In genomic region chr20:11676618-11677289, GRCh38 we compare ENCODE assay signal across 8 cellular contexts.
DNase-seq lines count a peak whose midpoint lies in the region; ATAC-seq and TF ChIP-seq lines count a peak whose summit lies in the region.

No MANE protein-coding gene starts in this region.

- CTCF ChIA-PET in MCF 10A (lab: Yijun Ruan, JAX) = interaction anchor here (0.6 to 3.4 kb wide), 49 partner anchors 8 to 1289 kb away, joined by 3 to 18 read pairs (median 4); no protein-coding TSS in a partner anchor

- DNase-seq in CD14-positive monocyte (ENCODE audit: low spot score) (no peak), GM13977 (ENCODE audit: low spot score) (no peak), NCI-H345 (lab: John Stamatoyannopoulos, UW) (peak; percentile 56), MCF 10A (ENCODE audit: unreplicated experiment) (peak; percentile 61), kidney glomerular epithelial cell (lab: John Stamatoyannopoulos, UW) (peak; percentile 5), tibial artery (no peak)
- no peak for DNase-seq in stimulated activated effector memory CD8-positive, alpha-beta T cell treated with anti-CD3 and anti-CD28 coated beads, Interleukin-12 subunit alpha, Interleukin-12 subunit beta, amount 100 ng/mL, for 72 hours (ENCODE audit: low spot score in 2 of 2)

- no TSS peak for BruUV-seq in MCF 10A (replicated peaks; lab: Mats Ljungman, UMichigan)

- H3K9me3 ChIP-seq in tibial artery = no peaks in the 10 kb centered on the region

- no peaks in the 10 kb centered on the region for H3K27me3 Mint-ChIP-seq in CD14-positive monocyte (ENCODE audit: low read depth in 3 of 3)
- no peaks in the 10 kb centered on the region for H3K27me3 Mint-ChIP-seq in MCF 10A (ENCODE audit: insufficient read depth, unreplicated experiment)

- no peak for ATAC-seq in stimulated activated effector memory CD8-positive, alpha-beta T cell treated with anti-CD3 and anti-CD28 coated beads, Interleukin-12 subunit alpha, Interleukin-12 subunit beta, amount 100 ng/mL, for 72 hours
- ATAC-seq in HG02852 (IDR thresholded peaks at IDR 0.05; ENCODE audit: unreplicated experiment) = no peak

- H3K4me1 Mint-ChIP-seq in CD14-positive monocyte (no peaks in the 10 kb centered on the region), MCF 10A (ENCODE audit: insufficient read depth, unreplicated experiment) (no peaks in the 10 kb centered on the region)
- no peaks in the 10 kb centered on the region for H3K4me1 Mint-ChIP-seq in stimulated activated effector memory CD8-positive, alpha-beta T cell treated with anti-CD3 and anti-CD28 coated beads, Interleukin-12 subunit alpha, Interleukin-12 subunit beta, amount 100 ng/mL, for 72 hours

- H3K36me3 Mint-ChIP-seq in CD14-positive monocyte (no peaks in the 10 kb centered on the region), MCF 10A (ENCODE audit: insufficient read depth, unreplicated experiment) (no peaks in the 10 kb centered on the region)
- H3K36me3 Mint-ChIP-seq in stimulated activated effector memory CD8-positive, alpha-beta T cell treated with anti-CD3 and anti-CD28 coated beads, Interleukin-12 subunit alpha, Interleukin-12 subunit beta, amount 100 ng/mL, for 72 hours = no peaks in the 10 kb centered on the region

- no peaks in the 10 kb centered on the region for H3K36me3 ChIP-seq in tibial artery

- intact Hi-C loops in CD14-positive monocyte (cut with micrococcal nuclease) (loop anchor here in 1 of 2 donors (10.0 kb wide), 1 partner anchor 1428 kb away; no protein-coding TSS in a partner anchor), MCF 10A (cut with micrococcal nuclease) (loop anchor here (1.0 to 2.0 kb wide), 2 partner anchors 336 to 1290 kb away; no protein-coding TSS in a partner anchor), tibial artery (cut with DNase I; ENCODE audit: low total_unique reads) (no loop called here)

- POLR2A ChIA-PET in MCF 10A (lab: Yijun Ruan, JAX) = no interaction called here

- H3K27ac Mint-ChIP-seq in CD14-positive monocyte (peak overlapping the region in 1 of 7 donors; percentile 54), MCF 10A (ENCODE audit: low read depth, unreplicated experiment) (no peak overlapping the region)
- H3K27ac Mint-ChIP-seq in stimulated activated effector memory CD8-positive, alpha-beta T cell treated with anti-CD3 and anti-CD28 coated beads, Interleukin-12 subunit alpha, Interleukin-12 subunit beta, amount 100 ng/mL, for 72 hours = no peak overlapping the region

- in situ Hi-C loops in GM13977 (cut with MboI; ENCODE audit: low pct_unique_long_range_greater_than_20kb, low sequenced_read_pairs, unreplicated experiment) = no loop called here

- H3K9me3 Mint-ChIP-seq in CD14-positive monocyte = no peaks in the 10 kb centered on the region
- H3K9me3 Mint-ChIP-seq in MCF 10A (ENCODE audit: unreplicated experiment) = no peaks in the 10 kb centered on the region
- peaks cover 7% of the 10 kb centered on the region for H3K9me3 Mint-ChIP-seq in stimulated activated effector memory CD8-positive, alpha-beta T cell treated with anti-CD3 and anti-CD28 coated beads, Interleukin-12 subunit alpha, Interleukin-12 subunit beta, amount 100 ng/mL, for 72 hours

- H3K4me3 Mint-ChIP-seq in CD14-positive monocyte (no peak overlapping the region), MCF 10A (ENCODE audit: unreplicated experiment) (no peak overlapping the region)
- H3K4me3 Mint-ChIP-seq in stimulated activated effector memory CD8-positive, alpha-beta T cell treated with anti-CD3 and anti-CD28 coated beads, Interleukin-12 subunit alpha, Interleukin-12 subunit beta, amount 100 ng/mL, for 72 hours = no peak overlapping the region

- TF ChIP-seq CTCF in CD14-positive monocyte (IDR thresholded peaks at IDR 0.05) (peak; percentile 62), GM13977 (IDR thresholded peaks at IDR 0.05; ENCODE audit: extremely low read depth, insufficient read depth, missing control alignments) (peak; percentile 79), MCF 10A (IDR thresholded peaks at IDR 0.05; ENCODE audit: unreplicated experiment) (peak; percentile 93), tibial artery (IDR thresholded peaks at IDR 0.05) (peak; percentile 57 to 58)

- no peaks in the 10 kb centered on the region for H3K27me3 ChIP-seq in tibial artery

- H3K4me3 ChIP-seq in tibial artery = no peak overlapping the region

- H3K4me1 ChIP-seq in tibial artery = peaks cover 0 to 9% (median 4%) of the 10 kb centered on the region in 4 donors

- no peak overlapping the region for H3K27ac ChIP-seq in tibial artery

Comparison
In these comparisons a context has a peak if more than half of its experiments do, and no peak if none do; other contexts are left out.
1. DNase-seq: peak in NCI-H345 (single experiment), MCF 10A (single experiment) and kidney glomerular epithelial cell (single experiment); none in CD14-positive monocyte (single experiment), GM13977 (single experiment), tibial artery (0 of 2) and stimulated activated effector memory CD8-positive, alpha-beta T cell treated with anti-CD3 and anti-CD28 coated beads, Interleukin-12 subunit alpha, Interleukin-12 subunit beta, amount 100 ng/mL, for 72 hours (0 of 2).
2. Peak in every context shown above with its lines, with median percentiles within 50 percentile points of each other: CTCF ChIP-seq.